In the genomic region with DNA sequence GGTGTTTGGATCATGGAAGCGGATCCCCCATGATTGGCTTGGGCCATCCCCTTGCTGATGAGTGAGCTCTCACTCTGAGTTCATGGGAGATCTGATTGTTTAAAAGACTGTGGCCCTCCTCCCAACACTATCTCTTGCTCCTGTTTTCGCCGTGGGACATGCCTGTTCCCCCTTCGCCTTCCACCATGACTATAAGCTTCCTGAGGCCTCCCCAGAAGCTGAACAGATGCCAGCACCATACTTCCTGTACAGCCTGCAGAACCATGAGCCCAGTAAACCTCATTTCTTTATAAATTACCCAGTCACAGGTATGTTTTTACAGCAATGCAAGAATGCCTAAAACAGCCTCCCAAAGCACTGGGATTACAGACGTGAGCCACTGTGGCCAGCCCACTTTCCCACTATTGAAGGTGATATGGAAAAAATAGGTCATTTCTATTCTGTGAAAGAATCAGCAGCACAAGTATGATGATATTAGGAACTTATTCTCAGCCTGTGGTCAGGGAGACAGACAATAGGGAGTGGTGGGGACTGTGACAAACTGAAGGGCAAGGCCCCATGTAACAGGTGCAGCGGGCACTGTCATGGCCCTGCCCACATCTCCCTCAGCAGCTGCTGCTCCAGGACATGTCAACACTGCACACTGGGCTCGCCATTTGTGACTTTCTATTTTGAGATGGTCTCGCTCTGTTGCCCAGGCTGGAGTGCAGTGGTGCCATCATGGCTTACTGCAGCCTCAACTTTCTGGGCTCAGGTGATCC, we compare ENCODE assay signal across 14 cellular contexts. TPM values are rescaled to one million over a fixed set of nuclear protein-coding genes. Genes with fewer than 3 reads are reported as not detected.
DNase-seq lines count a peak whose midpoint lies in the region; ATAC-seq and TF ChIP-seq lines count a peak whose summit lies in the region.
"Had no signal": no experiment of that assay in that cellular context is flagged by ENCODE, and none has a peak within 500 bp of the region (broad histone marks: within the 10 kb centered on the region; RNA-seq: fewer than 3 reads in every experiment).

No MANE protein-coding gene starts in this region.

- H3K27ac ChIP-seq in thyroid gland (peak overlapping the region; percentile 42 to 95 (median 83)), substantia nigra (ENCODE audit: low read depth, low read length, poor library complexity, severe bottlenecking) (no peak overlapping the region)
- H3K27ac ChIP-seq: adrenal gland, GM23248 had no signal

- H3K4me1 ChIP-seq in thyroid gland = peaks cover 36 to 52% of the 10 kb centered on the region in 2 donors
- H3K4me1 ChIP-seq: adrenal gland had no signal

- H3K36me3 Mint-ChIP-seq in activated naive CD4-positive, alpha-beta T cell treated with anti-CD3 and anti-CD28 coated beads, Interleukin-2, amount 10 ng/mL, durations not matched to agents 7 days and 5 days = peaks cover 17% of the 10 kb centered on the region
- H3K36me3 Mint-ChIP-seq in T-helper 17 cell (ENCODE audit: low read depth) = no peaks in the 10 kb centered on the region
- no peaks in the 10 kb centered on the region for H3K36me3 Mint-ChIP-seq in glutamatergic neuron (ENCODE audit: unreplicated experiment)

- intact Hi-C loops in thyroid gland (cut with DNase I) = no loop called here

- peak overlapping the region; percentile 49 for H3K4me3 Mint-ChIP-seq in activated naive CD4-positive, alpha-beta T cell treated with anti-CD3 and anti-CD28 coated beads, Interleukin-2, amount 10 ng/mL, durations not matched to agents 7 days and 5 days
- H3K4me3 Mint-ChIP-seq in T-helper 17 cell = peak overlapping the region; percentile 28
- no peak overlapping the region for H3K4me3 Mint-ChIP-seq in glutamatergic neuron (ENCODE audit: unreplicated experiment)

- H3K4me1 Mint-ChIP-seq in activated naive CD4-positive, alpha-beta T cell treated with anti-CD3 and anti-CD28 coated beads, Interleukin-2, amount 10 ng/mL, durations not matched to agents 7 days and 5 days = peaks cover 79% of the 10 kb centered on the region
- H3K4me1 Mint-ChIP-seq in T-helper 17 cell (peaks cover 36% of the 10 kb centered on the region), glutamatergic neuron (ENCODE audit: low read depth, unreplicated experiment) (peaks cover 11% of the 10 kb centered on the region)

- CTCF ChIA-PET in activated naive CD4-positive, alpha-beta T cell treated with anti-CD3 and anti-CD28 coated beads, Interleukin-2, amount 10 ng/mL, durations not matched to agents 7 days and 5 days (lab: Charles Lee) = interaction anchor here (1.4 kb wide), 1 partner anchor 35 kb away, joined by 3 read pairs; no protein-coding TSS in a partner anchor

- DNase-seq in activated naive CD4-positive, alpha-beta T cell treated with anti-CD3 and anti-CD28 coated beads, Interleukin-2, amount 10 ng/mL, durations not matched to agents 7 days and 5 days = no peak
- no peak for DNase-seq in activated naive CD4-positive, alpha-beta T cell (lab: John Stamatoyannopoulos, UW)
- DNase-seq in T-helper 17 cell = no peak
- no peak for DNase-seq in glutamatergic neuron
- DNase-seq in thyroid gland = no peak
- no peak for DNase-seq in substantia nigra (lab: John Stamatoyannopoulos, UW)
- no peak for DNase-seq in C1 segment of cervical spinal cord (lab: John Stamatoyannopoulos, UW)
- DNase-seq in stimulated activated CD4-positive, alpha-beta T cell treated with anti-CD3 and anti-CD28 coated beads, Interleukin-2, amount 100 ng/mL, for 48 hours = no peak
- DNase-seq: adrenal gland; GM23248; NCI-H2029 treated with DMSO at 0.1 percent for 48 hours; right cardiac atrium; stimulated activated CD4-positive, alpha-beta T cell treated with anti-CD3 and anti-CD28 coated beads, Interleukin-4, amount 100 ng/mL, for 1 hour; upper lobe of left lung had no signal

- no peak for TF ChIP-seq POLR2A in thyroid gland (IDR thresholded peaks at IDR 0.05)

- no peak overlapping the region for H3K4me3 ChIP-seq in thyroid gland (replicated peaks in 1 of 3)
- H3K4me3 ChIP-seq: adrenal gland, GM23248, upper lobe of left lung had no signal

- peak overlapping the region; percentile 96 for H3K27ac Mint-ChIP-seq in activated naive CD4-positive, alpha-beta T cell treated with anti-CD3 and anti-CD28 coated beads, Interleukin-2, amount 10 ng/mL, durations not matched to agents 7 days and 5 days
- peak overlapping the region; percentile 97 for H3K27ac Mint-ChIP-seq in T-helper 17 cell
- H3K27ac Mint-ChIP-seq in glutamatergic neuron (ENCODE audit: unreplicated experiment) = peak overlapping the region; percentile 49

- H3K9me3 ChIP-seq in T-helper 17 cell (ENCODE audit: control insufficient read depth, low read length, poor library complexity, severe bottlenecking) = no peaks in the 10 kb centered on the region
- H3K9me3 ChIP-seq in thyroid gland = no peaks in the 10 kb centered on the region
- H3K9me3 ChIP-seq: adrenal gland, upper lobe of left lung had no signal

- H3K36me3 ChIP-seq in thyroid gland = no peaks in the 10 kb centered on the region
- H3K36me3 ChIP-seq: adrenal gland, upper lobe of left lung had no signal

- no peaks in the 10 kb centered on the region for H3K27me3 ChIP-seq in thyroid gland
- H3K27me3 ChIP-seq: adrenal gland, upper lobe of left lung had no signal

- H3K9me3 Mint-ChIP-seq in activated naive CD4-positive, alpha-beta T cell treated with anti-CD3 and anti-CD28 coated beads, Interleukin-2, amount 10 ng/mL, durations not matched to agents 7 days and 5 days = peaks cover 8% of the 10 kb centered on the region
- H3K9me3 Mint-ChIP-seq in glutamatergic neuron (ENCODE audit: unreplicated experiment) = peaks cover 7% of the 10 kb centered on the region

- 86 to 96% methylated on average over 8 of the region's 8 CpGs for WGBS in thyroid gland, 2 donors

- H3K27me3 Mint-ChIP-seq in activated naive CD4-positive, alpha-beta T cell treated with anti-CD3 and anti-CD28 coated beads, Interleukin-2, amount 10 ng/mL, durations not matched to agents 7 days and 5 days = no peaks in the 10 kb centered on the region
- no peaks in the 10 kb centered on the region for H3K27me3 Mint-ChIP-seq in T-helper 17 cell
- peaks cover 2% of the 10 kb centered on the region for H3K27me3 Mint-ChIP-seq in glutamatergic neuron (ENCODE audit: unreplicated experiment)

- ATAC-seq in T-helper 17 cell = no peak
- ATAC-seq: right cardiac atrium had no signal

- TF ChIP-seq CTCF in glutamatergic neuron (IDR thresholded peaks at IDR 0.05; ENCODE audit: partially characterized antibody, unreplicated experiment) = no peak
- no peak for TF ChIP-seq CTCF in thyroid gland (IDR thresholded peaks at IDR 0.05)

RNA-seq across cellular contexts. Expression of a gene that starts 33.7 kb away (rescaled TPM):
- 100 to 1,000 TPM in 1 of 2 donors, 10 to 100 TPM in 1; 93.1 to 155 TPM for total RNA-seq in T-helper 17 cell
- 29.2 TPM for total RNA-seq in glutamatergic neuron (ENCODE audit: unreplicated experiment)
- 100 to 1,000 TPM; 101 to 136 (median 112) TPM for total RNA-seq in thyroid gland

RNA-seq across cellular contexts. Expression of a gene that starts 47.8 kb away (rescaled TPM):
- total RNA-seq in T-helper 17 cell (10 to 100 TPM; 27.8 to 89.7 TPM), glutamatergic neuron (ENCODE audit: unreplicated experiment) (491 TPM), thyroid gland (10 to 100 TPM; 31.5 to 50.6 (median 36.3) TPM)
